Comparison of ENCODE assay signal across 8 cellular contexts in genomic region chr17:34171245-34171818, GRCh38.
DNase-seq lines count a peak whose midpoint lies in the region; ATAC-seq and TF ChIP-seq lines count a peak whose summit lies in the region.

No MANE protein-coding gene starts in this region.

- DNase-seq in AG20443 (ENCODE audit: low spot score) (peak; percentile 78), NOMO-1 (lab: John Stamatoyannopoulos, UW; ENCODE audit: unreplicated experiment in 2 of 2) (peak; percentile 22 to 50), activated T-cell treated with anti-CD3 and anti-CD28 coated beads for 4 hours (peak; percentile 24), fibroblast of pulmonary artery (ENCODE audit: low read depth) (peak; percentile 78), osteoblast (ENCODE audit: insufficient read length, low spot score, missing footprints) (no peak), ureter (ENCODE audit: low spot score) (peak; percentile 58)

- no peak overlapping the region for H3K27ac ChIP-seq in osteoblast (ENCODE audit: low read depth, low read length)

- H4K20me1 ChIP-seq in osteoblast (ENCODE audit: insufficient read depth, low read length), result no peaks in the 10 kb centered on the region

- no peaks in the 10 kb centered on the region for H3K79me2 ChIP-seq in osteoblast (ENCODE audit: insufficient read depth, low read length)

- no peak overlapping the region for H3K4me2 ChIP-seq in osteoblast (ENCODE audit: insufficient read depth, low read length)

- no peaks in the 10 kb centered on the region for H3K4me1 ChIP-seq in osteoblast (ENCODE audit: insufficient read depth, low read length)

- no peaks in the 10 kb centered on the region for H3K36me3 ChIP-seq in osteoblast (ENCODE audit: insufficient read depth, low read length)

- H2AFZ ChIP-seq in osteoblast (ENCODE audit: low read length), result no peak overlapping the region

- TF ChIP-seq CTCF in fibroblast of pulmonary artery (IDR thresholded peaks at IDR 0.05; ENCODE audit: low read length, missing control alignments), result peak; percentile 97
- peak; percentile 84 for TF ChIP-seq CTCF in osteoblast (IDR thresholded peaks at IDR 0.05; ENCODE audit: extremely low read depth, low read depth, low read length)

- ATAC-seq in GM21717 (IDR thresholded peaks at IDR 0.05; ENCODE audit: unreplicated experiment) (peak; percentile 49), GM21723 (IDR thresholded peaks at IDR 0.05; ENCODE audit: unreplicated experiment) (no peak)

- H3K4me3 ChIP-seq in fibroblast of pulmonary artery (replicated peaks; ENCODE audit: low read depth, low read length), result no peak overlapping the region
- H3K4me3 ChIP-seq in osteoblast (ENCODE audit: insufficient read depth, low read length), result no peak overlapping the region

- no peaks in the 10 kb centered on the region for H3K9me3 ChIP-seq in osteoblast (ENCODE audit: low read depth, low read length)

- H3K27me3 ChIP-seq in osteoblast (ENCODE audit: insufficient read depth, low read length), result no peaks in the 10 kb centered on the region
